ENCODE assay signal across 26 cellular contexts in genomic region chr4:17033256-17034245, GRCh38.
A peak's percentile ranks its signal among the peaks of the same experiment; 100 is the strongest.
DNase-seq lines count a peak whose midpoint lies in the region; ATAC-seq and TF ChIP-seq lines count a peak whose summit lies in the region.
"Had no signal": no experiment of that assay in that cellular context is flagged by ENCODE, and none has a peak within 500 bp of the region (broad histone marks: within the 10 kb centered on the region; RNA-seq: fewer than 3 reads in every experiment).

No MANE protein-coding gene starts in this region.

- 64 to 67% methylated on average over 6 of the region's 6 CpGs for WGBS in GM23248 (ENCODE audit: low coverage in 1 of 2, low lambda C conversion rate in 2 of 2, missing lambda C conversion rate in 2 of 2), 2 experiments

- peaks cover 10% of the 10 kb centered on the region for H3K27me3 Mint-ChIP-seq in nephron (ENCODE audit: low read depth)
- peaks cover 13 to 19% of the 10 kb centered on the region in 2 donors for H3K27me3 Mint-ChIP-seq in natural killer cell treated with Interleukin-12 subunit alpha and Interleukin-12 subunit beta and Interleukin-15 and Interleukin-18, amount 100 ng/mL, for 72 hours
- H3K27me3 Mint-ChIP-seq: T-helper 17 cell had no signal

- DNase-seq in GM23248 = peak; percentile 40
- peak; percentile 17 for DNase-seq in fibroblast of the aortic adventitia (ENCODE audit: low read depth)
- no peak for DNase-seq in A673 (ENCODE audit: low spot score)
- no peak for DNase-seq in gastrocnemius medialis
- DNase-seq in natural killer cell treated with Interleukin-12 subunit alpha and Interleukin-12 subunit beta and Interleukin-15 and Interleukin-18, amount 100 ng/mL, for 72 hours (ENCODE audit: low spot score) = no peak
- DNase-seq: activated CD4-positive, alpha-beta T cell treated with anti-CD3 and anti-CD28 coated beads for 48 hours; activated naive CD4-positive, alpha-beta T cell; activated T-cell treated with anti-CD3 and anti-CD28 coated beads, Interleukin-2, amount 50 U/mL, for 4 hours; brain microvascular endothelial cell; CD8-positive, alpha-beta T cell; effector memory CD8-positive, alpha-beta T cell; glutamatergic neuron; NCI-H1048; NCI-H187; RPMI8226; T-helper 17 cell; transverse colon had no signal

- H3K36me3 ChIP-seq in GM23248 (ENCODE audit: low read depth) (no peaks in the 10 kb centered on the region), A673 (ENCODE audit: insufficient read depth, low read length, poor library complexity, severe bottlenecking) (no peaks in the 10 kb centered on the region), gastrocnemius medialis (no peaks in the 10 kb centered on the region)
- H3K36me3 ChIP-seq: brain microvascular endothelial cell, prostate gland, transverse colon had no signal

- H3K4me1 ChIP-seq in GM23248 (ENCODE audit: insufficient read depth) = peaks cover 34% of the 10 kb centered on the region
- peaks cover 8% of the 10 kb centered on the region for H3K4me1 ChIP-seq in A673 (ENCODE audit: insufficient read depth, low read length, poor library complexity, severe bottlenecking)
- no peaks in the 10 kb centered on the region for H3K4me1 ChIP-seq in gastrocnemius medialis
- H3K4me1 ChIP-seq: prostate gland, transverse colon had no signal

- H3K4me3 ChIP-seq in GM23248 (no peak overlapping the region), fibroblast of the aortic adventitia (ENCODE audit: low read depth, low read length) (no peak overlapping the region), A673 (ENCODE audit: low read depth, low read length, poor library complexity, severe bottlenecking) (no peak overlapping the region), gastrocnemius medialis (no peak overlapping the region)
- H3K4me3 ChIP-seq: prostate gland, transverse colon had no signal

- peak overlapping the region; percentile 81 to 87 (median 87) for H3K27ac Mint-ChIP-seq in nephron
- H3K27ac Mint-ChIP-seq in natural killer cell treated with Interleukin-12 subunit alpha and Interleukin-12 subunit beta and Interleukin-15 and Interleukin-18, amount 100 ng/mL, for 72 hours = no peak overlapping the region
- H3K27ac Mint-ChIP-seq: CD8-positive, alpha-beta T cell; effector memory CD8-positive, alpha-beta T cell; T-helper 17 cell had no signal

- H3K4me2 ChIP-seq in GM23248 (ENCODE audit: unreplicated experiment) = peak overlapping the region; percentile 38

- CTCF ChIA-PET in A673 (lab: Charles Lee) = no interaction called here

- TF ChIP-seq CTCF in fibroblast of the aortic adventitia (IDR thresholded peaks at IDR 0.05; ENCODE audit: insufficient read depth, low read length) (no peak), nephron (IDR thresholded peaks at IDR 0.05; ENCODE audit: unreplicated experiment in 3 of 3) (no peak), A673 (conservative IDR thresholded peaks at IDR 0.05; ENCODE audit: low read depth, low read length) (no peak), gastrocnemius medialis (IDR thresholded peaks at IDR 0.05 in 4 of 5, conservative IDR thresholded peaks at IDR 0.05 in 1 of 5) (no peak)

- no peak overlapping the region for H3K9ac ChIP-seq in GM23248

- no peaks in the 10 kb centered on the region for H3K79me2 ChIP-seq in GM23248 (ENCODE audit: insufficient read depth)

- BruUV-seq in A673 (replicated peaks; lab: Mats Ljungman, UMichigan) = no TSS peak

- no peak for TF ChIP-seq POLR2A in gastrocnemius medialis (IDR thresholded peaks at IDR 0.05)

- H3K27me3 ChIP-seq in GM23248 (replicated peaks; ENCODE audit: insufficient read depth) = no peaks in the 10 kb centered on the region
- no peaks in the 10 kb centered on the region for H3K27me3 ChIP-seq in A673 (replicated peaks; ENCODE audit: insufficient read depth, low read depth, low read length, poor library complexity)
- H3K27me3 ChIP-seq in gastrocnemius medialis = no peaks in the 10 kb centered on the region
- H3K27me3 ChIP-seq: brain microvascular endothelial cell, transverse colon had no signal

- no peaks in the 10 kb centered on the region for H3K9me3 ChIP-seq in GM23248 (ENCODE audit: low read depth)
- no peaks in the 10 kb centered on the region for H3K9me3 ChIP-seq in A673 (ENCODE audit: low read depth, low read length, poor library complexity, severe bottlenecking)
- no peaks in the 10 kb centered on the region for H3K9me3 ChIP-seq in gastrocnemius medialis
- H3K9me3 ChIP-seq: prostate gland, transverse colon had no signal

- peaks cover 4% of the 10 kb centered on the region for H3K36me3 Mint-ChIP-seq in nephron (ENCODE audit: low read depth)
- no peaks in the 10 kb centered on the region for H3K36me3 Mint-ChIP-seq in natural killer cell treated with Interleukin-12 subunit alpha and Interleukin-12 subunit beta and Interleukin-15 and Interleukin-18, amount 100 ng/mL, for 72 hours
- H3K36me3 Mint-ChIP-seq: CD8-positive, alpha-beta T cell had no signal

- H3F3A ChIP-seq in GM23248 (ENCODE audit: insufficient read depth) = peaks cover 31% of the 10 kb centered on the region

- in situ Hi-C loops in GM23248 (cut with MboI) (no loop called here), gastrocnemius medialis (cut with MboI; ENCODE audit: low sequenced_read_pairs in 4 of 4) (no loop called here)

- H3K9me2 ChIP-seq in GM23248 (ENCODE audit: insufficient read depth) = no peaks in the 10 kb centered on the region

- H3K4me3 Mint-ChIP-seq in nephron = no peak overlapping the region
- no peak overlapping the region for H3K4me3 Mint-ChIP-seq in natural killer cell treated with Interleukin-12 subunit alpha and Interleukin-12 subunit beta and Interleukin-15 and Interleukin-18, amount 100 ng/mL, for 72 hours
- H3K4me3 Mint-ChIP-seq: activated T-cell treated with anti-CD3 and anti-CD28 coated beads, Interleukin-2, amount 50 U/mL, for 4 hours; CD8-positive, alpha-beta T cell; effector memory CD8-positive, alpha-beta T cell; neural crest cell; T-helper 17 cell had no signal

- no peak overlapping the region for H2AFZ ChIP-seq in GM23248

- peaks cover 30% of the 10 kb centered on the region for H3K4me1 Mint-ChIP-seq in nephron
- H3K4me1 Mint-ChIP-seq in natural killer cell treated with Interleukin-12 subunit alpha and Interleukin-12 subunit beta and Interleukin-15 and Interleukin-18, amount 100 ng/mL, for 72 hours (ENCODE audit: low read depth in 2 of 2) = no peaks in the 10 kb centered on the region
- H3K4me1 Mint-ChIP-seq: T-helper 17 cell had no signal

- POLR2A ChIA-PET in A673 (lab: Charles Lee; ENCODE audit: low non-redundant PET) = no interaction called here

- peaks cover 4% of the 10 kb centered on the region for H3K9me3 Mint-ChIP-seq in nephron
- no peaks in the 10 kb centered on the region for H3K9me3 Mint-ChIP-seq in natural killer cell treated with Interleukin-12 subunit alpha and Interleukin-12 subunit beta and Interleukin-15 and Interleukin-18, amount 100 ng/mL, for 72 hours
- H3K9me3 Mint-ChIP-seq: activated T-cell treated with anti-CD3 and anti-CD28 coated beads, Interleukin-2, amount 50 U/mL, for 4 hours; CD8-positive, alpha-beta T cell; effector memory CD8-positive, alpha-beta T cell; neural crest cell had no signal

- intact Hi-C loops in A673 (cut with micrococcal nuclease; ENCODE audit: unreplicated experiment) (no loop called here), gastrocnemius medialis (cut with DNase I; ENCODE audit: low total_unique reads) (no loop called here)

- no peaks in the 10 kb centered on the region for H4K20me1 ChIP-seq in GM23248 (ENCODE audit: insufficient read depth)

- ATAC-seq in SK-N-SH treated with all-trans-retinoic acid at 6 μM for 48 hours (peak; percentile 61), GM19395 (IDR thresholded peaks at IDR 0.05; ENCODE audit: unreplicated experiment) (no peak), gastrocnemius medialis (no peak)
- no peak for ATAC-seq in natural killer cell treated with Interleukin-12 subunit alpha and Interleukin-12 subunit beta and Interleukin-15 and Interleukin-18, amount 100 ng/mL, for 72 hours
- ATAC-seq: activated T-cell treated with anti-CD3 and anti-CD28 coated beads, Interleukin-2, amount 50 U/mL, for 4 hours; CD8-positive, alpha-beta T cell; effector memory CD8-positive, alpha-beta T cell; esophagus mucosa; HepG2; left lobe of liver; T-helper 17 cell had no signal

- H3K27ac ChIP-seq in GM23248 = no peak overlapping the region
- H3K27ac ChIP-seq in A673 (ENCODE audit: low read depth, low read length, poor library complexity, severe bottlenecking) = no peak overlapping the region
- H3K27ac ChIP-seq in gastrocnemius medialis = no peak overlapping the region
- H3K27ac ChIP-seq: brain microvascular endothelial cell, HL-60, prostate gland, transverse colon had no signal

TF ChIP-seq in SK-N-SH treated with all-trans-retinoic acid at 6 μM for 48 hours, 23 proteins besides CTCF, POLR2A, EP300 and RAD21 (continues in another document):
- no peak for TF ChIP-seq PATZ1 (CRISPR knock-in tag; IDR thresholded peaks at IDR 0.05; ENCODE audit: borderline replicate concordance)
- no peak for TF ChIP-seq CSRNP3 (CRISPR knock-in tag; IDR thresholded peaks at IDR 0.05)
- TF ChIP-seq ZNF8 (CRISPR knock-in tag; IDR thresholded peaks at IDR 0.05) = no peak
- TF ChIP-seq BACH2 (CRISPR knock-in tag; IDR thresholded peaks at IDR 0.05; ENCODE audit: borderline replicate concordance) = no peak
- no peak for TF ChIP-seq SNAI2 (CRISPR knock-in tag; IDR thresholded peaks at IDR 0.05)

Comparison
In these comparisons a context has a peak if more than half of its experiments do, and no peak if none do; other contexts are left out.
1. DNase-seq: peak in GM23248 (single experiment) and fibroblast of the aortic adventitia (single experiment); none in A673 (single experiment), gastrocnemius medialis (0 of 2) and natural killer cell treated with Interleukin-12 subunit alpha and Interleukin-12 subunit beta and Interleukin-15 and Interleukin-18, amount 100 ng/mL, for 72 hours (single experiment).
2. H3K27ac Mint-ChIP-seq: peak in nephron (3 of 3); none in natural killer cell treated with Interleukin-12 subunit alpha and Interleukin-12 subunit beta and Interleukin-15 and Interleukin-18, amount 100 ng/mL, for 72 hours (0 of 2).